1 cellular context compared by ENCODE assay signal in the genomic region with DNA sequence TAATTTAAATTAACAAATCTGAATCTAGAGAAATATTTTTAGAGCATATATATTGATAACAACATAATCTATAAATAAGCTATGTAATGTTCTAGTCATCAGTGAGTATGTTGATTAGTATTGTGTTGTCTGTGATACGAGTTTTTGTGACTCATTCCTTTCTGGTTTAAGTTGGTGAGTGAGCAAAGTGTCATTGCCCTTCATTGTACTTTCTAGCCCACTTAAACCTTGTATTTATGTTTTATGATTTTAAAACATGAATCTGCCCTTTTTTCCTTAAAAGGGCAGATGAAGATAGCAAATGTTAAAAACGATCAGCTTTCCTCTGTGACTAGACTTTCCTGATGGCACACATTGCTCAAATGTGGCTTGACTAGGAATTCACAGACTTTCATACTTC.
TF ChIP-seq lines count a peak whose summit lies in the region.

No MANE protein-coding gene starts in this region.

TF ChIP-seq in WTC11, 78 proteins besides CTCF, POLR2A, EP300 and RAD21 (continued from another document):
- no peak for TF ChIP-seq ZNF423 (CRISPR knock-in tag; IDR thresholded peaks at IDR 0.05)
